In the genomic region with DNA sequence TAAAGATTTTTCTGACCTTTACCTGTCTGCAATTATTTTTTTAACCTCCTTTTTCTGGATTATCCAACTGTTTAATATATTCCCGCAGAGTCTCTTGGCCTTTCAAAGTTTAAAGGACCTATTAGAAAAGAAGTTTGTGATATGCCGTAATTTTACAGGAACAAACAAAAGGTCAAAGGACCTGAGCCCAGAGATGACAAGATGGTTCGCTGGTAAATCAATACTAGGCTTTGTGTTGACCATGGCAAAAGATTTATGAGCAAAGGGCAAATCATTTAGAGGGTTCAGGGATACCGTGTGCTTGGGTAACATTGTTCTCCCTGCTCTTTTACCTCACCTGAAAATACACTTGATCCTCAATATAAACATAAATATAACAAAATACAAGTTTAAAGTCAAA, we compare ENCODE assay signal across 1 cellular context.
TF ChIP-seq lines count a peak whose summit lies in the region.

No MANE protein-coding gene starts in this region.

TF ChIP-seq in HepG2, 621 proteins besides CTCF, POLR2A, EP300 and RAD21 (continued from another document and continues in another):
- TF ChIP-seq NAIF1 (CRISPR knock-in tag; IDR thresholded peaks at IDR 0.05; ENCODE audit: borderline replicate concordance) = no peak
- TF ChIP-seq NCOA2 (CRISPR knock-in tag; IDR thresholded peaks at IDR 0.05) = peak; percentile 99
- TF ChIP-seq ZEB1 (IDR thresholded peaks at IDR 0.05; ENCODE audit: insufficient replicate concordance, low read depth) = peak; percentile 62
- TF ChIP-seq ZNF510 (CRISPR knock-in tag; IDR thresholded peaks at IDR 0.05; ENCODE audit: low read depth) = no peak
- peak; percentile 95 for TF ChIP-seq NCOR1 (IDR thresholded peaks at IDR 0.05; ENCODE audit: borderline replicate concordance, low read length)
- peak; percentile 99 for TF ChIP-seq GATAD2A (CRISPR knock-in tag; IDR thresholded peaks at IDR 0.05)
- peak; percentile 96 to 98 for TF ChIP-seq NR2F1 (CRISPR knock-in tag; IDR thresholded peaks at IDR 0.05)
- TF ChIP-seq GLI4 (CRISPR knock-in tag; IDR thresholded peaks at IDR 0.05; ENCODE audit: borderline replicate concordance) = no peak
- no peak for TF ChIP-seq RFX1 (IDR thresholded peaks at IDR 0.05)
- no peak for TF ChIP-seq ZNF703 (CRISPR knock-in tag; IDR thresholded peaks at IDR 0.05; ENCODE audit: borderline replicate concordance)
- peak; percentile 45 for TF ChIP-seq POLR2G (IDR thresholded peaks at IDR 0.05; ENCODE audit: low read depth, low read length)
- TF ChIP-seq, protein P1, sequence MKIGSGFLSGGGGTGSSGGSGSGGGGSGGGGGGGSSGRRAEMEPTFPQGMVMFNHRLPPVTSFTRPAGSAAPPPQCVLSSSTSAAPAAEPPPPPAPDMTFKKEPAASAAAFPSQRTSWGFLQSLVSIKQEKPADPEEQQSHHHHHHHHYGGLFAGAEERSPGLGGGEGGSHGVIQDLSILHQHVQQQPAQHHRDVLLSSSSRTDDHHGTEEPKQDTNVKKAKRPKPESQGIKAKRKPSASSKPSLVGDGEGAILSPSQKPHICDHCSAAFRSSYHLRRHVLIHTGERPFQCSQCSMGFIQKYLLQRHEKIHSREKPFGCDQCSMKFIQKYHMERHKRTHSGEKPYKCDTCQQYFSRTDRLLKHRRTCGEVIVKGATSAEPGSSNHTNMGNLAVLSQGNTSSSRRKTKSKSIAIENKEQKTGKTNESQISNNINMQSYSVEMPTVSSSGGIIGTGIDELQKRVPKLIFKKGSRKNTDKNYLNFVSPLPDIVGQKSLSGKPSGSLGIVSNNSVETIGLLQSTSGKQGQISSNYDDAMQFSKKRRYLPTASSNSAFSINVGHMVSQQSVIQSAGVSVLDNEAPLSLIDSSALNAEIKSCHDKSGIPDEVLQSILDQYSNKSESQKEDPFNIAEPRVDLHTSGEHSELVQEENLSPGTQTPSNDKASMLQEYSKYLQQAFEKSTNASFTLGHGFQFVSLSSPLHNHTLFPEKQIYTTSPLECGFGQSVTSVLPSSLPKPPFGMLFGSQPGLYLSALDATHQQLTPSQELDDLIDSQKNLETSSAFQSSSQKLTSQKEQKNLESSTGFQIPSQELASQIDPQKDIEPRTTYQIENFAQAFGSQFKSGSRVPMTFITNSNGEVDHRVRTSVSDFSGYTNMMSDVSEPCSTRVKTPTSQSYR (CRISPR knock-in tag; IDR thresholded peaks at IDR 0.05; ENCODE audit: borderline replicate concordance) = peak; percentile 57; the same call in 1 of the 2 replicates
- TF ChIP-seq, protein P2, sequence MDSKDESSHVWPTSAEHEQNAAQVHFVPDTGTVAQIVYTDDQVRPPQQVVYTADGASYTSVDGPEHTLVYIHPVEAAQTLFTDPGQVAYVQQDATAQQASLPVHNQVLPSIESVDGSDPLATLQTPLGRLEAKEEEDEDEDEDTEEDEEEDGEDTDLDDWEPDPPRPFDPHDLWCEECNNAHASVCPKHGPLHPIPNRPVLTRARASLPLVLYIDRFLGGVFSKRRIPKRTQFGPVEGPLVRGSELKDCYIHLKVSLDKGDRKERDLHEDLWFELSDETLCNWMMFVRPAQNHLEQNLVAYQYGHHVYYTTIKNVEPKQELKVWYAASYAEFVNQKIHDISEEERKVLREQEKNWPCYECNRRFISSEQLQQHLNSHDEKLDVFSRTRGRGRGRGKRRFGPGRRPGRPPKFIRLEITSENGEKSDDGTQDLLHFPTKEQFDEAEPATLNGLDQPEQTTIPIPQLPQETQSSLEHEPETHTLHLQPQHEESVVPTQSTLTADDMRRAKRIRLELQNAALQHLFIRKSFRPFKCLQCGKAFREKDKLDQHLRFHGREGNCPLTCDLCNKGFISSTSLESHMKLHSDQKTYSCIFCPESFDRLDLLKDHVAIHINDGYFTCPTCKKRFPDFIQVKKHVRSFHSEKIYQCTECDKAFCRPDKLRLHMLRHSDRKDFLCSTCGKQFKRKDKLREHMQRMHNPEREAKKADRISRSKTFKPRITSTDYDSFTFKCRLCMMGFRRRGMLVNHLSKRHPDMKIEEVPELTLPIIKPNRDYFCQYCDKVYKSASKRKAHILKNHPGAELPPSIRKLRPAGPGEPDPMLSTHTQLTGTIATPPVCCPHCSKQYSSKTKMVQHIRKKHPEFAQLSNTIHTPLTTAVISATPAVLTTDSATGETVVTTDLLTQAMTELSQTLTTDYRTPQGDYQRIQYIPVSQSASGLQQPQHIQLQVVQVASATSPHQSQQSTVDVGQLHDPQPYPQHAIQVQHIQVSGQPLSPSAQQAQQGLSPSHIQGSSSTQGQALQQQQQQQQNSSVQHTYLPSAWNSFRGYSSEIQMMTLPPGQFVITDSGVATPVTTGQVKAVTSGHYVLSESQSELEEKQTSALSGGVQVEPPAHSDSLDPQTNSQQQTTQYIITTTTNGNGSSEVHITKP (CRISPR knock-in tag; IDR thresholded peaks at IDR 0.05; ENCODE audit: low read depth) = peak; percentile 61; the same call in 1 of the 2 replicates
- TF ChIP-seq, protein P3, sequence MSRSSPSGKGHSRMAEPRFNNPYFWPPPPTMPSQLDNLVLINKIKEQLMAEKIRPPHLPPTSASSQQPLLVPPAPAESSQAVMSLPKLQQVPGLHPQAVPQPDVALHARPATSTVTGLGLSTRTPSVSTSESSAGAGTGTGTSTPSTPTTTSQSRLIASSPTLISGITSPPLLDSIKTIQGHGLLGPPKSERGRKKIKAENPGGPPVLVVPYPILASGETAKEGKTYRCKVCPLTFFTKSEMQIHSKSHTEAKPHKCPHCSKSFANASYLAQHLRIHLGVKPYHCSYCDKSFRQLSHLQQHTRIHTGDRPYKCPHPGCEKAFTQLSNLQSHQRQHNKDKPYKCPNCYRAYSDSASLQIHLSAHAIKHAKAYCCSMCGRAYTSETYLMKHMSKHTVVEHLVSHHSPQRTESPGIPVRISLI (CRISPR knock-in tag; IDR thresholded peaks at IDR 0.05; ENCODE audit: borderline replicate concordance) = peak; percentile 71; the same call in 1 of the 2 replicates
- TF ChIP-seq GATAD1 (CRISPR knock-in tag; IDR thresholded peaks at IDR 0.05) = no peak
- TF ChIP-seq, protein P4, sequence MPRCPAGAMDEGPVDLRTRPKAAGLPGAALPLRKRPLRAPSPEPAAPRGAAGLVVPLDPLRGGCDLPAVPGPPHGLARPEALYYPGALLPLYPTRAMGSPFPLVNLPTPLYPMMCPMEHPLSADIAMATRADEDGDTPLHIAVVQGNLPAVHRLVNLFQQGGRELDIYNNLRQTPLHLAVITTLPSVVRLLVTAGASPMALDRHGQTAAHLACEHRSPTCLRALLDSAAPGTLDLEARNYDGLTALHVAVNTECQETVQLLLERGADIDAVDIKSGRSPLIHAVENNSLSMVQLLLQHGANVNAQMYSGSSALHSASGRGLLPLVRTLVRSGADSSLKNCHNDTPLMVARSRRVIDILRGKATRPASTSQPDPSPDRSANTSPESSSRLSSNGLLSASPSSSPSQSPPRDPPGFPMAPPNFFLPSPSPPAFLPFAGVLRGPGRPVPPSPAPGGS (CRISPR knock-in tag; IDR thresholded peaks at IDR 0.05) = no peak
- peak; percentile 96 for TF ChIP-seq DPF2 (CRISPR knock-in tag; IDR thresholded peaks at IDR 0.05; ENCODE audit: borderline replicate concordance, low read depth)
- no peak for TF ChIP-seq ZNF251 (CRISPR knock-in tag; IDR thresholded peaks at IDR 0.05)
- TF ChIP-seq SNRNP70 (IDR thresholded peaks at IDR 0.05; ENCODE audit: low read depth, low read length) = no peak
- TF ChIP-seq, protein P5, sequence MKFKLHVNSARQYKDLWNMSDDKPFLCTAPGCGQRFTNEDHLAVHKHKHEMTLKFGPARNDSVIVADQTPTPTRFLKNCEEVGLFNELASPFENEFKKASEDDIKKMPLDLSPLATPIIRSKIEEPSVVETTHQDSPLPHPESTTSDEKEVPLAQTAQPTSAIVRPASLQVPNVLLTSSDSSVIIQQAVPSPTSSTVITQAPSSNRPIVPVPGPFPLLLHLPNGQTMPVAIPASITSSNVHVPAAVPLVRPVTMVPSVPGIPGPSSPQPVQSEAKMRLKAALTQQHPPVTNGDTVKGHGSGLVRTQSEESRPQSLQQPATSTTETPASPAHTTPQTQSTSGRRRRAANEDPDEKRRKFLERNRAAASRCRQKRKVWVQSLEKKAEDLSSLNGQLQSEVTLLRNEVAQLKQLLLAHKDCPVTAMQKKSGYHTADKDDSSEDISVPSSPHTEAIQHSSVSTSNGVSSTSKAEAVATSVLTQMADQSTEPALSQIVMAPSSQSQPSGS (CRISPR knock-in tag; IDR thresholded peaks at IDR 0.05) = peak; percentile 91
- TF ChIP-seq TOPORS (CRISPR knock-in tag; IDR thresholded peaks at IDR 0.05) = peak; percentile 49; the same call in 1 of the 2 replicates
- TF ChIP-seq ZNF317 (CRISPR knock-in tag; IDR thresholded peaks at IDR 0.05) = 0 out of 2 replicates have a peak, but pooled peaks have one; percentile 11
- TF ChIP-seq CAMTA2 (CRISPR knock-in tag; IDR thresholded peaks at IDR 0.05; ENCODE audit: borderline replicate concordance) = no peak
- no peak for TF ChIP-seq CBFB (CRISPR knock-in tag; IDR thresholded peaks at IDR 0.05)
- TF ChIP-seq ZFP82 (CRISPR knock-in tag; IDR thresholded peaks at IDR 0.05; ENCODE audit: borderline replicate concordance) = no peak
- TF ChIP-seq ZNF768 (CRISPR knock-in tag; IDR thresholded peaks at IDR 0.05) = no peak
- TF ChIP-seq LCORL (IDR thresholded peaks at IDR 0.05) = no peak
- peak; percentile 46; the same call in 1 of the 2 replicates for TF ChIP-seq LCORL (CRISPR knock-in tag; IDR thresholded peaks at IDR 0.05)
- 0 out of 2 replicates have a peak, but pooled peaks have one; percentile 56 for TF ChIP-seq TOE1 (CRISPR knock-in tag; IDR thresholded peaks at IDR 0.05)
- peak; percentile 86; the same call in 1 of the 2 replicates for TF ChIP-seq SMAD3 (CRISPR knock-in tag; IDR thresholded peaks at IDR 0.05)
- TF ChIP-seq, protein P6, sequence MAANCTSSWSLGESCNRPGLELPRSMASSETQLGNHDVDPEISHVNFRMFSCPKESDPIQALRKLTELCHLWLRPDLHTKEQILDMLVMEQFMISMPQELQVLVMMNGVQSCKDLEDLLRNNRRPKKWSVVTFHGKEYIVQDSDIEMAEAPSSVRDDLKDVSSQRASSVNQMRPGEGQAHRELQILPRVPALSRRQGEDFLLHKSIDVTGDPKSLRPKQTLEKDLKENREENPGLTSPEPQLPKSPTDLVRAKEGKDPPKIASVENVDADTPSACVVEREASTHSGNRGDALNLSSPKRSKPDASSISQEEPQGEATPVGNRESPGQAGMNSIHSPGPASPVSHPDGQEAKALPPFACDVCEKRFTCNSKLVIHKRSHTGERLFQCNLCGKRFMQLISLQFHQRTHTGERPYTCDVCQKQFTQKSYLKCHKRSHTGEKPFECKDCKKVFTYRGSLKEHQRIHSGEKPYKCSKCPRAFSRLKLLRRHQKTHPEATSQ (CRISPR knock-in tag; IDR thresholded peaks at IDR 0.05; ENCODE audit: borderline replicate concordance) = peak; percentile 54; the same call in 1 of the 2 replicates
- TF ChIP-seq, protein P7, sequence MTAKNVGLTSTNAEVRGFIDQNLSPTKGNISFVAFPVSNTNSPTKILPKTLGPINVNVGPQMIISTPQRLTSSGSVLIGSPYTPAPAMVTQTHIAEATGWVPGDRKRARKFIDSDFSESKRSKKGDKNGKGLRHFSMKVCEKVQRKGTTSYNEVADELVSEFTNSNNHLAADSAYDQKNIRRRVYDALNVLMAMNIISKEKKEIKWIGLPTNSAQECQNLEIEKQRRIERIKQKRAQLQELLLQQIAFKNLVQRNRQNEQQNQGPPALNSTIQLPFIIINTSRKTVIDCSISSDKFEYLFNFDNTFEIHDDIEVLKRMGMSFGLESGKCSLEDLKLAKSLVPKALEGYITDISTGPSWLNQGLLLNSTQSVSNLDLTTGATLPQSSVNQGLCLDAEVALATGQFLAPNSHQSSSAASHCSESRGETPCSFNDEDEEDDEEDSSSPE (CRISPR knock-in tag; IDR thresholded peaks at IDR 0.05) = no peak; the same call in none of the 2 replicates
- no peak for TF ChIP-seq ZFP36 (IDR thresholded peaks at IDR 0.05; ENCODE audit: borderline replicate concordance, low read depth, low read length, partially characterized antibody)
- TF ChIP-seq, protein P8, sequence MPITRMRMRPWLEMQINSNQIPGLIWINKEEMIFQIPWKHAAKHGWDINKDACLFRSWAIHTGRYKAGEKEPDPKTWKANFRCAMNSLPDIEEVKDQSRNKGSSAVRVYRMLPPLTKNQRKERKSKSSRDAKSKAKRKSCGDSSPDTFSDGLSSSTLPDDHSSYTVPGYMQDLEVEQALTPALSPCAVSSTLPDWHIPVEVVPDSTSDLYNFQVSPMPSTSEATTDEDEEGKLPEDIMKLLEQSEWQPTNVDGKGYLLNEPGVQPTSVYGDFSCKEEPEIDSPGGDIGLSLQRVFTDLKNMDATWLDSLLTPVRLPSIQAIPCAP (CRISPR knock-in tag; IDR thresholded peaks at IDR 0.05; ENCODE audit: low read depth) = no peak
- TF ChIP-seq ERF (CRISPR knock-in tag; IDR thresholded peaks at IDR 0.05) = peak; percentile 88; the same call in 1 of the 2 replicates
- TF ChIP-seq GABPB1 (CRISPR knock-in tag; IDR thresholded peaks at IDR 0.05) = peak; percentile 58; the same call in 1 of the 2 replicates
- no peak for TF ChIP-seq SMAD1 (CRISPR knock-in tag; IDR thresholded peaks at IDR 0.05; ENCODE audit: borderline replicate concordance, low read depth)
- peak; percentile 69 for TF ChIP-seq JUN (CRISPR knock-in tag; IDR thresholded peaks at IDR 0.05)
- TF ChIP-seq ZNF296 (CRISPR knock-in tag; conservative IDR thresholded peaks at IDR 0.05) = no peak
- TF ChIP-seq, protein P9, sequence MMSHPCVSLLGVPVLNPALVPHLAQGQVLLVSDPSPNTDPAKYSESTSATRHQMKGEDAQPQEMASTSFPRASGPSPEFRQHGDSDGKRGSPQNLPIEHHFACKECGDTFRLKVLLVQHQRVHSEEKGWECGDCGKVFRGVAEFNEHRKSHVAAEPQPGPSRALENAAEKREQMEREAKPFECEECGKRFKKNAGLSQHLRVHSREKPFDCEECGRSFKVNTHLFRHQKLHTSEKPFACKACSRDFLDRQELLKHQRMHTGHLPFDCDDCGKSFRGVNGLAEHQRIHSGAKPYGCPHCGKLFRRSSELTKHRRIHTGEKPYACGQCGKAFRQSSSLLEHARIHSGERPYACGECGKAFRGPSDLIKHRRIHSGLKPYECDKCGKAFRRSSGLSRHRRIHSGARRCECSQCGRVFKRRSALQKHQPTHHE (CRISPR knock-in tag; IDR thresholded peaks at IDR 0.05; ENCODE audit: borderline replicate concordance) = no peak
- TF ChIP-seq, protein P10, sequence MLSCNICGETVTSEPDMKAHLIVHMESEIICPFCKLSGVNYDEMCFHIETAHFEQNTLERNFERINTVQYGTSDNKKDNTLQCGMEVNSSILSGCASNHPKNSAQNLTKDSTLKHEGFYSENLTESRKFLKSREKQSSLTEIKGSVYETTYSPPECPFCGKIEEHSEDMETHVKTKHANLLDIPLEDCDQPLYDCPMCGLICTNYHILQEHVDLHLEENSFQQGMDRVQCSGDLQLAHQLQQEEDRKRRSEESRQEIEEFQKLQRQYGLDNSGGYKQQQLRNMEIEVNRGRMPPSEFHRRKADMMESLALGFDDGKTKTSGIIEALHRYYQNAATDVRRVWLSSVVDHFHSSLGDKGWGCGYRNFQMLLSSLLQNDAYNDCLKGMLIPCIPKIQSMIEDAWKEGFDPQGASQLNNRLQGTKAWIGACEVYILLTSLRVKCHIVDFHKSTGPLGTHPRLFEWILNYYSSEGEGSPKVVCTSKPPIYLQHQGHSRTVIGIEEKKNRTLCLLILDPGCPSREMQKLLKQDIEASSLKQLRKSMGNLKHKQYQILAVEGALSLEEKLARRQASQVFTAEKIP (CRISPR knock-in tag; IDR thresholded peaks at IDR 0.05; ENCODE audit: borderline replicate concordance) = no peak
- TF ChIP-seq, protein P11, sequence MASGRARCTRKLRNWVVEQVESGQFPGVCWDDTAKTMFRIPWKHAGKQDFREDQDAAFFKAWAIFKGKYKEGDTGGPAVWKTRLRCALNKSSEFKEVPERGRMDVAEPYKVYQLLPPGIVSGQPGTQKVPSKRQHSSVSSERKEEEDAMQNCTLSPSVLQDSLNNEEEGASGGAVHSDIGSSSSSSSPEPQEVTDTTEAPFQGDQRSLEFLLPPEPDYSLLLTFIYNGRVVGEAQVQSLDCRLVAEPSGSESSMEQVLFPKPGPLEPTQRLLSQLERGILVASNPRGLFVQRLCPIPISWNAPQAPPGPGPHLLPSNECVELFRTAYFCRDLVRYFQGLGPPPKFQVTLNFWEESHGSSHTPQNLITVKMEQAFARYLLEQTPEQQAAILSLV (CRISPR knock-in tag; IDR thresholded peaks at IDR 0.05; ENCODE audit: borderline replicate concordance) = no peak
- TF ChIP-seq MED8 (CRISPR knock-in tag; IDR thresholded peaks at IDR 0.05; ENCODE audit: insufficient replicate concordance) = peak; percentile 76
